In the genomic region with DNA sequence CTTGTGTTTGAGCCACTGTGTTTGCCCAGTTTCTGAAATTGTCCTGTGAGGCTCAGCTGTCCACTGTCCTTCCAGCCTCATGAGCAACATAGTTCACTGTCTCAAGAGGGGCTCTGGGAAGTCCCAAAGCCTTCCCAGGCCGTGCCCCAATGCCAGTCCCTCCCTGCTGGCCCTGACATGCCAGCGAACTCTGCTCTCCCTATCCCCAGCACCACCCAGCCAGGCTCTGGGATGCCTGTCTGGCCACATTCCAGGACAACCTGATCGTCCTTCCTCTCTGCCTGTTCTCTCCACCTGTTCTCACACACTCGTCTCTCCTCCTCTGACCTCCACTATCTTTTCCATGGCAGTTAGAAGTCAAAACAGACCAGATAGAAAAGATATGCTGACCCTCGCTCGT, we compare ENCODE assay signal across 17 cellular contexts.
DNase-seq lines count a peak whose midpoint lies in the region; ATAC-seq, FAIRE-seq and TF ChIP-seq lines count a peak whose summit lies in the region.
"Had no signal": no experiment of that assay in that cellular context is flagged by ENCODE, and none has a peak within 500 bp of the region (broad histone marks: within the 10 kb centered on the region; RNA-seq: fewer than 3 reads in every experiment).

No MANE protein-coding gene starts in this region.

- H3K4me1 Mint-ChIP-seq in stimulated activated effector memory CD8-positive, alpha-beta T cell treated with anti-CD3 and anti-CD28 coated beads, Interleukin-12 subunit alpha, Interleukin-12 subunit beta, amount 100 ng/mL, for 72 hours = peaks cover 39% of the 10 kb centered on the region

- peak overlapping the region; percentile 78 for H3K27ac Mint-ChIP-seq in stimulated activated effector memory CD8-positive, alpha-beta T cell treated with anti-CD3 and anti-CD28 coated beads, Interleukin-12 subunit alpha, Interleukin-12 subunit beta, amount 100 ng/mL, for 72 hours

- FAIRE-seq in kidney (lab: Jason Lieb, UNC) = no peak

- no peaks in the 10 kb centered on the region for H3K9me3 ChIP-seq in colonic mucosa
- no peaks in the 10 kb centered on the region for H3K9me3 ChIP-seq in right lobe of liver
- no peaks in the 10 kb centered on the region for H3K9me3 ChIP-seq in kidney (ENCODE audit: control insufficient read depth in 1 of 2, low read length in 2 of 2)
- H3K9me3 ChIP-seq: SJSA1 had no signal

- WGBS in right lobe of liver (ENCODE audit: insufficient coverage, low coverage, low lambda C conversion rate, missing lambda C conversion rate) = 20% methylated on average over 4 of the region's 6 CpGs

- no peak overlapping the region for H3K4me3 ChIP-seq in colonic mucosa
- no peak overlapping the region for H3K4me3 ChIP-seq in right lobe of liver
- H3K4me3 ChIP-seq in kidney (ENCODE audit: low read length in 2 of 2) = no peak overlapping the region
- H3K4me3 ChIP-seq: SJSA1 had no signal

- H3K9ac ChIP-seq in colonic mucosa (ENCODE audit: low read depth in 2 of 2, low read length in 2 of 2) = no peak overlapping the region
- H3K9ac ChIP-seq in kidney (ENCODE audit: low read length in 2 of 2) = no peak overlapping the region

- H3K4me1 ChIP-seq in colonic mucosa (no peaks in the 10 kb centered on the region), right lobe of liver (peaks cover 0 to 16% (median 3%) of the 10 kb centered on the region in 4 donors), kidney (ENCODE audit: control insufficient read depth in 1 of 2, insufficient read depth in 1 of 2, low read depth in 1 of 2, low read length in 2 of 2) (no peaks in the 10 kb centered on the region)

- TF ChIP-seq POLR2A in right lobe of liver (IDR thresholded peaks at IDR 0.05) = no peak

- no peaks in the 10 kb centered on the region for H3K36me3 ChIP-seq in colonic mucosa
- no peaks in the 10 kb centered on the region for H3K36me3 ChIP-seq in right lobe of liver
- H3K36me3 ChIP-seq in kidney (ENCODE audit: control insufficient read depth in 1 of 2, insufficient read depth in 2 of 2, low read length in 2 of 2) = no peaks in the 10 kb centered on the region
- H3K36me3 ChIP-seq: SJSA1 had no signal

- H3K27ac ChIP-seq in colonic mucosa (no peak overlapping the region), right lobe of liver (no peak overlapping the region), kidney (ENCODE audit: low read depth in 2 of 2, low read length in 2 of 2) (no peak overlapping the region)
- H3K27ac ChIP-seq: C4-2B, RWPE1, SJSA1 had no signal

- peak; percentile 83 to 91 (median 88) for ATAC-seq in right lobe of liver
- no peak for ATAC-seq in stimulated activated effector memory CD8-positive, alpha-beta T cell treated with anti-CD3 and anti-CD28 coated beads, Interleukin-12 subunit alpha, Interleukin-12 subunit beta, amount 100 ng/mL, for 72 hours

- TF ChIP-seq CTCF in colonic mucosa (IDR thresholded peaks at IDR 0.05) = no peak
- TF ChIP-seq CTCF in right lobe of liver (IDR thresholded peaks at IDR 0.05) = no peak
- TF ChIP-seq CTCF in kidney (IDR thresholded peaks at IDR 0.05; ENCODE audit: borderline replicate concordance, extremely low read depth, insufficient read depth) = no peak

- H3K27me3 ChIP-seq in colonic mucosa (no peaks in the 10 kb centered on the region), right lobe of liver (no peaks in the 10 kb centered on the region)
- H3K27me3 ChIP-seq: SJSA1 had no signal

- no peak overlapping the region for H3K4me3 Mint-ChIP-seq in stimulated activated effector memory CD8-positive, alpha-beta T cell treated with anti-CD3 and anti-CD28 coated beads, Interleukin-12 subunit alpha, Interleukin-12 subunit beta, amount 100 ng/mL, for 72 hours
- H3K4me3 Mint-ChIP-seq: H9 had no signal

- intact Hi-C loops in colonic mucosa (cut with DNase I) (no loop called here), right lobe of liver (cut with DNase I) (no loop called here), kidney (cut with DNase I) (no loop called here)

- H3K36me3 Mint-ChIP-seq in stimulated activated effector memory CD8-positive, alpha-beta T cell treated with anti-CD3 and anti-CD28 coated beads, Interleukin-12 subunit alpha, Interleukin-12 subunit beta, amount 100 ng/mL, for 72 hours = peaks cover 15% of the 10 kb centered on the region

- H3K9me3 Mint-ChIP-seq in stimulated activated effector memory CD8-positive, alpha-beta T cell treated with anti-CD3 and anti-CD28 coated beads, Interleukin-12 subunit alpha, Interleukin-12 subunit beta, amount 100 ng/mL, for 72 hours = peaks cover under 1% of the 10 kb centered on the region
- H3K9me3 Mint-ChIP-seq: H9 had no signal

- DNase-seq in HT-29 (ENCODE audit: low spot score) (peak; percentile 90), colonic mucosa (peak; percentile 72), right lobe of liver (peak; percentile 70 to 76 (median 76)), amygdala (lab: John Stamatoyannopoulos, UW) (no peak), cerebellar nuclear complex (lab: John Stamatoyannopoulos, UW) (no peak), kidney (no peak)
- DNase-seq in stimulated activated effector memory CD8-positive, alpha-beta T cell treated with anti-CD3 and anti-CD28 coated beads, Interleukin-12 subunit alpha, Interleukin-12 subunit beta, amount 100 ng/mL, for 72 hours (ENCODE audit: low spot score in 2 of 2) = no peak
- DNase-seq: COR-L47, EL, H9, KBM-7, NCI-H1417 treated with DMSO at 0.1 percent for 48 hours, NCI-H2081, NCI-H774 had no signal

Comparison
In these comparisons a context has a peak if more than half of its experiments do, and no peak if none do; other contexts are left out.
1. DNase-seq: peak in HT-29 (single experiment), colonic mucosa (single experiment) and right lobe of liver (3 of 3); none in stimulated activated effector memory CD8-positive, alpha-beta T cell treated with anti-CD3 and anti-CD28 coated beads, Interleukin-12 subunit alpha, Interleukin-12 subunit beta, amount 100 ng/mL, for 72 hours (0 of 2), amygdala (0 of 56), cerebellar nuclear complex (0 of 2) and kidney (single experiment).